ENCODE assay signal across 2 cellular contexts in the genomic region with DNA sequence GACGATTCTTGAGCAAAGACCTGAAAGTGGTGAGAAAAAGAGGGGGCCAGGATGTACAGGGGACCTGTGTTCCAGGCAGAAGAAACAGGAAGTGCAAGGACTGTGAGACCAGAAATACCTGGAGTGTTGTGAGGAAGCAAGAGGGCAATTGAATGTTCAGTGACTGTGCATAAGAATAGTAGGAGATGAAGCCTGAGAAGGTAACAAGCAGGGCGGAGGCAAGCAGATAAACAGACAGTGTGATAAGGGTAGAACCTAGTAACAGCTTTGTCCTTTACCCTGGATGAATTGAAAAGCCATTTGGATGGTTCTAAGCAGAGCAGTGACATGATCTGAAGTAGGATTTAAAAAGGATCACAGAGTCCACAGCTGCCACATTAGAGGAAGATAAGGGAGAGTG.
TF ChIP-seq lines count a peak whose summit lies in the region.

No MANE protein-coding gene starts in this region.

TF ChIP-seq in SK-N-SH, 30 proteins besides CTCF, POLR2A, EP300 and RAD21:
- TF ChIP-seq RXRA (IDR thresholded peaks at IDR 0.05; ENCODE audit: borderline replicate concordance, low read depth), result no peak
- no peak for TF ChIP-seq TEAD4 (IDR thresholded peaks at IDR 0.05; ENCODE audit: borderline replicate concordance, insufficient read depth)
- TF ChIP-seq REST (IDR thresholded peaks at IDR 0.05; ENCODE audit: low read depth, low read length), result no peak
- TF ChIP-seq EZH2phosphoT487 (IDR thresholded peaks at IDR 0.05; ENCODE audit: borderline replicate concordance, low read depth), result no peak
- TF ChIP-seq, protein P1, sequence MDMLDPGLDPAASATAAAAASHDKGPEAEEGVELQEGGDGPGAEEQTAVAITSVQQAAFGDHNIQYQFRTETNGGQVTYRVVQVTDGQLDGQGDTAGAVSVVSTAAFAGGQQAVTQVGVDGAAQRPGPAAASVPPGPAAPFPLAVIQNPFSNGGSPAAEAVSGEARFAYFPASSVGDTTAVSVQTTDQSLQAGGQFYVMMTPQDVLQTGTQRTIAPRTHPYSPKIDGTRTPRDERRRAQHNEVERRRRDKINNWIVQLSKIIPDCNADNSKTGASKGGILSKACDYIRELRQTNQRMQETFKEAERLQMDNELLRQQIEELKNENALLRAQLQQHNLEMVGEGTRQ (IDR thresholded peaks at IDR 0.05; ENCODE audit: borderline replicate concordance, low read depth, low read length), result no peak
- no peak for TF ChIP-seq JUND (IDR thresholded peaks at IDR 0.05)
- no peak for TF ChIP-seq GATA2 (CRISPR knock-in tag; IDR thresholded peaks at IDR 0.05)
- no peak for TF ChIP-seq MAX (IDR thresholded peaks at IDR 0.05; ENCODE audit: low read depth)
- no peak for TF ChIP-seq POLR2AphosphoS5 (IDR thresholded peaks at IDR 0.05; ENCODE audit: low read depth, low read length)
TF ChIP-seq in SK-N-SH: peak in this region for 0.

TF ChIP-seq in SK-N-SH treated with all-trans-retinoic acid at 6 μM for 48 hours, 23 proteins besides CTCF, POLR2A, EP300 and RAD21:
- TF ChIP-seq SNAI2 (CRISPR knock-in tag; IDR thresholded peaks at IDR 0.05), result no peak
- TF ChIP-seq BACH2 (CRISPR knock-in tag; IDR thresholded peaks at IDR 0.05; ENCODE audit: borderline replicate concordance), result no peak
- TF ChIP-seq ARNTL (CRISPR knock-in tag; IDR thresholded peaks at IDR 0.05; ENCODE audit: borderline replicate concordance, low read depth), result no peak
- TF ChIP-seq, protein P2, sequence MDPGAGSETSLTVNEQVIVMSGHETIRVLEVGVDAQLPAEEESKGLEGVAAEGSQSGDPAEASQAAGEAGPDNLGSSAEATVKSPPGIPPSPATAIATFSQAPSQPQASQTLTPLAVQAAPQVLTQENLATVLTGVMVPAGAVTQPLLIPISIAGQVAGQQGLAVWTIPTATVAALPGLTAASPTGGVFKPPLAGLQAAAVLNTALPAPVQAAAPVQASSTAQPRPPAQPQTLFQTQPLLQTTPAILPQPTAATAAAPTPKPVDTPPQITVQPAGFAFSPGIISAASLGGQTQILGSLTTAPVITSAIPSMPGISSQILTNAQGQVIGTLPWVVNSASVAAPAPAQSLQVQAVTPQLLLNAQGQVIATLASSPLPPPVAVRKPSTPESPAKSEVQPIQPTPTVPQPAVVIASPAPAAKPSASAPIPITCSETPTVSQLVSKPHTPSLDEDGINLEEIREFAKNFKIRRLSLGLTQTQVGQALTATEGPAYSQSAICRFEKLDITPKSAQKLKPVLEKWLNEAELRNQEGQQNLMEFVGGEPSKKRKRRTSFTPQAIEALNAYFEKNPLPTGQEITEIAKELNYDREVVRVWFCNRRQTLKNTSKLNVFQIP (CRISPR knock-in tag; IDR thresholded peaks at IDR 0.05; ENCODE audit: borderline replicate concordance, low read depth), result no peak
- TF ChIP-seq GLIS3 (CRISPR knock-in tag; IDR thresholded peaks at IDR 0.05), result no peak
- TF ChIP-seq ESRRG (CRISPR knock-in tag; IDR thresholded peaks at IDR 0.05), result no peak
